In genomic region chr9:2015581-2016410, GRCh38 we compare ENCODE assay signal across 1 cellular context.
TF ChIP-seq lines count a peak whose summit lies in the region.

No MANE protein-coding gene starts in this region.

TF ChIP-seq in HEK293, 187 proteins besides CTCF, POLR2A, EP300 and RAD21 (continues in another document):
- TF ChIP-seq ZNF549 (tag by site-specific recombination; IDR thresholded peaks at IDR 0.05) (no peak), ZNF121 (tag by site-specific recombination; IDR thresholded peaks at IDR 0.05) (no peak), ZNF132 (tag by site-specific recombination; IDR thresholded peaks at IDR 0.05; ENCODE audit: borderline replicate concordance) (no peak), ZNF521 (tag by site-specific recombination; IDR thresholded peaks at IDR 0.05) (no peak), AEBP2 (tag by site-specific recombination; IDR thresholded peaks at IDR 0.05; ENCODE audit: borderline replicate concordance) (no peak), ZBTB7A (tag by site-specific recombination; IDR thresholded peaks at IDR 0.05; ENCODE audit: low read depth) (no peak), ZFP69B (tag by site-specific recombination; IDR thresholded peaks at IDR 0.05) (no peak), ZNF157 (tag by site-specific recombination; IDR thresholded peaks at IDR 0.05) (no peak), ZNF449 (tag by site-specific recombination; IDR thresholded peaks at IDR 0.05) (no peak), ZNF776 (tag by site-specific recombination; IDR thresholded peaks at IDR 0.05; ENCODE audit: borderline replicate concordance) (no peak), ZNF513 (tag by site-specific recombination; IDR thresholded peaks at IDR 0.05) (no peak), ZNF37A (tag by site-specific recombination; IDR thresholded peaks at IDR 0.05) (no peak), ZNF585B (tag by site-specific recombination; IDR thresholded peaks at IDR 0.05) (no peak), ZNF292 (tag by site-specific recombination; IDR thresholded peaks at IDR 0.05; ENCODE audit: borderline replicate concordance, low read depth) (no peak), ZNF544 (tag by site-specific recombination; IDR thresholded peaks at IDR 0.05) (no peak), ATF2 (tag by site-specific recombination; IDR thresholded peaks at IDR 0.05; ENCODE audit: low read depth) (no peak), YY1 (tag by site-specific recombination; IDR thresholded peaks at IDR 0.05) (0 out of 2 replicates have a peak, but pooled peaks have one; percentile 30), ZFP37 (tag by site-specific recombination; IDR thresholded peaks at IDR 0.05) (no peak), ZNF16 (tag by site-specific recombination; IDR thresholded peaks at IDR 0.05; ENCODE audit: low read depth) (no peak), ZNF555 (tag by site-specific recombination; conservative IDR thresholded peaks at IDR 0.05) (no peak), ZNF202 (tag by site-specific recombination; IDR thresholded peaks at IDR 0.05; ENCODE audit: borderline replicate concordance) (no peak), ZNF792 (tag by site-specific recombination; IDR thresholded peaks at IDR 0.05) (no peak), GLIS2 (tag by site-specific recombination; IDR thresholded peaks at IDR 0.05) (no peak; the same call in 1 of the 2 replicates), ZNF560 (tag by site-specific recombination; IDR thresholded peaks at IDR 0.05; ENCODE audit: borderline replicate concordance) (no peak), ZNF404 (tag by site-specific recombination; IDR thresholded peaks at IDR 0.05) (no peak), ZNF398 (tag by site-specific recombination; IDR thresholded peaks at IDR 0.05) (peak; percentile 87), ZNF335 (tag by site-specific recombination; conservative IDR thresholded peaks at IDR 0.05) (peak; percentile 45), ZNF114 (tag by site-specific recombination; IDR thresholded peaks at IDR 0.05) (no peak), ZNF433 (tag by site-specific recombination; IDR thresholded peaks at IDR 0.05; ENCODE audit: low read depth) (no peak), ZNF704 (tag by site-specific recombination; IDR thresholded peaks at IDR 0.05) (no peak), ZNF416 (tag by site-specific recombination; IDR thresholded peaks at IDR 0.05) (no peak), ZNF529 (tag by site-specific recombination; IDR thresholded peaks at IDR 0.05; ENCODE audit: insufficient replicate concordance) (no peak), BCL11A (tag by site-specific recombination; IDR thresholded peaks at IDR 0.05; ENCODE audit: low read depth) (no peak), PRDM4 (tag by site-specific recombination; IDR thresholded peaks at IDR 0.05) (no peak), PRDM1 (tag by site-specific recombination; IDR thresholded peaks at IDR 0.05) (no peak), FEZF1 (tag by site-specific recombination; IDR thresholded peaks at IDR 0.05) (no peak), ZFHX2 (tag by site-specific recombination; conservative IDR thresholded peaks at IDR 0.05) (no peak), BCL11B (tag by site-specific recombination; IDR thresholded peaks at IDR 0.05; ENCODE audit: low read depth) (no peak), SCRT1 (tag by site-specific recombination; IDR thresholded peaks at IDR 0.05; ENCODE audit: borderline replicate concordance) (no peak), ELK4 (IDR thresholded peaks at IDR 0.05; ENCODE audit: borderline replicate concordance, low read depth, low read length) (no peak), KLF17 (tag by site-specific recombination; IDR thresholded peaks at IDR 0.05) (no peak), ZNF624 (tag by site-specific recombination; IDR thresholded peaks at IDR 0.05) (no peak), ZBTB1 (tag by site-specific recombination; IDR thresholded peaks at IDR 0.05) (no peak), ZNF514 (tag by site-specific recombination; IDR thresholded peaks at IDR 0.05) (no peak), ZSCAN18 (tag by site-specific recombination; IDR thresholded peaks at IDR 0.05) (no peak), MYNN (tag by site-specific recombination; IDR thresholded peaks at IDR 0.05; ENCODE audit: borderline replicate concordance) (no peak), ZNF24 (tag by site-specific recombination; IDR thresholded peaks at IDR 0.05) (no peak), ZNF146 (tag by site-specific recombination; IDR thresholded peaks at IDR 0.05) (no peak), HOXA7 (CRISPR knock-in tag; IDR thresholded peaks at IDR 0.05; ENCODE audit: borderline replicate concordance) (no peak), ZNF112 (tag by site-specific recombination; IDR thresholded peaks at IDR 0.05) (no peak), ZNF169 (tag by site-specific recombination; IDR thresholded peaks at IDR 0.05) (no peak), SCRT2 (tag by site-specific recombination; IDR thresholded peaks at IDR 0.05) (no peak), ZNF473 (tag by site-specific recombination; IDR thresholded peaks at IDR 0.05) (no peak)
